2 cellular contexts compared by ENCODE assay signal in genomic region chr20:2619961-2620595, GRCh38.
TF ChIP-seq lines count a peak whose summit lies in the region.

No MANE protein-coding gene starts in this region.

TF ChIP-seq in A549, 52 proteins besides CTCF, POLR2A, EP300 and RAD21:
- TF ChIP-seq ZFP36 (IDR thresholded peaks at IDR 0.05; ENCODE audit: borderline replicate concordance, partially characterized antibody) (no peak), ZC3H11A (IDR thresholded peaks at IDR 0.05) (no peak), JUN (IDR thresholded peaks at IDR 0.05) (no peak), RNF2 (IDR thresholded peaks at IDR 0.05; ENCODE audit: borderline replicate concordance, low read depth) (no peak), POLR2AphosphoS2 (conservative IDR thresholded peaks at IDR 0.05; ENCODE audit: low read length) (no peak), CHD4 (IDR thresholded peaks at IDR 0.05; ENCODE audit: borderline replicate concordance) (no peak), NFE2L2 (conservative IDR thresholded peaks at IDR 0.05; ENCODE audit: low read length) (no peak), NPAS2 (CRISPR knock-in tag; IDR thresholded peaks at IDR 0.05; ENCODE audit: borderline replicate concordance) (no peak), MYC (IDR thresholded peaks at IDR 0.05; ENCODE audit: borderline replicate concordance, low read length) (no peak), RFX5 (IDR thresholded peaks at IDR 0.05) (no peak), PHF8 (IDR thresholded peaks at IDR 0.05; ENCODE audit: borderline replicate concordance, low read depth) (no peak), FOSB (CRISPR knock-in tag; IDR thresholded peaks at IDR 0.05) (no peak), REST (IDR thresholded peaks at IDR 0.05) (no peak), CEBPB (IDR thresholded peaks at IDR 0.05) (peak in 1 of 2 experiments; percentile 41; a peak in 1 of 4 replicates), MAFK (IDR thresholded peaks at IDR 0.05; ENCODE audit: partially characterized antibody) (peak; percentile 15), JUNB (IDR thresholded peaks at IDR 0.05) (peak; percentile 43; the same call in 1 of the 2 replicates), EHMT2 (IDR thresholded peaks at IDR 0.05; ENCODE audit: low read depth) (no peak), GATA3 (IDR thresholded peaks at IDR 0.05; ENCODE audit: borderline replicate concordance) (no peak), FOSL2 (IDR thresholded peaks at IDR 0.05) (0 out of 2 replicates have a peak, but pooled peaks have one; percentile 18), FOSL2 (CRISPR knock-in tag; IDR thresholded peaks at IDR 0.05) (peak; percentile 70)
- TF ChIP-seq, protein P1, sequence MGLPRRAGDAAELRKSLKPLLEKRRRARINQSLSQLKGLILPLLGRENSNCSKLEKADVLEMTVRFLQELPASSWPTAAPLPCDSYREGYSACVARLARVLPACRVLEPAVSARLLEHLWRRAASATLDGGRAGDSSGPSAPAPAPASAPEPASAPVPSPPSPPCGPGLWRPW (IDR thresholded peaks at IDR 0.05) = 0 out of 2 replicates have a peak, but pooled peaks have one; percentile 18
- TF ChIP-seq, protein P2, sequence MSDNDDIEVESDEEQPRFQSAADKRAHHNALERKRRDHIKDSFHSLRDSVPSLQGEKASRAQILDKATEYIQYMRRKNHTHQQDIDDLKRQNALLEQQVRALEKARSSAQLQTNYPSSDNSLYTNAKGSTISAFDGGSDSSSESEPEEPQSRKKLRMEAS (IDR thresholded peaks at IDR 0.05) = no peak
TF ChIP-seq in A549: peak in this region for 5.

TF ChIP-seq in K562, 482 proteins besides CTCF, POLR2A, EP300 and RAD21:
- TF ChIP-seq ZNF655 (CRISPR knock-in tag; IDR thresholded peaks at IDR 0.05) (no peak), GTF2A2 (tag; IDR thresholded peaks at IDR 0.05) (no peak), FOSL1 (tag; conservative IDR thresholded peaks at IDR 0.05) (peak; percentile 53), ZFP1 (CRISPR knock-in tag; IDR thresholded peaks at IDR 0.05) (no peak)
TF ChIP-seq in K562: peak in this region for 1.
